In genomic region chr10:15169555-15170407, GRCh38 we compare ENCODE assay signal across 8 cellular contexts. TPM values are rescaled to one million over a fixed set of nuclear protein-coding genes. Genes with fewer than 3 reads are reported as not detected.
DNase-seq lines count a peak whose midpoint lies in the region; ATAC-seq and TF ChIP-seq lines count a peak whose summit lies in the region.

No MANE protein-coding gene starts in this region.

- H3K9me3 ChIP-seq in DND-41 (ENCODE audit: insufficient read depth, low read length, severe bottlenecking): no peaks in the 10 kb centered on the region

- H3K27ac ChIP-seq in DND-41 (ENCODE audit: low read length) (peak overlapping the region; percentile 96), rectal smooth muscle tissue (ENCODE audit: low read depth, low read length) (peak overlapping the region; percentile 55)

- H3K79me2 ChIP-seq in DND-41 (ENCODE audit: insufficient read depth, low read length): peaks cover 32% of the 10 kb centered on the region

- peak; percentile 87 for DNase-seq in DND-41
- peak in 4 of 5 experiments; percentile 4 to 95 (median 59) for DNase-seq in T-helper 2 cell
- DNase-seq in cerebellar cortex (ENCODE audit: low spot score): peak; percentile 23
- no peak for DNase-seq in hepatic stellate cell (ENCODE audit: low spot score)
- DNase-seq in mucosa of gallbladder (ENCODE audit: low spot score): no peak
- no peak for DNase-seq in mesenteric fat pad (ENCODE audit: low spot score)
- no peak for DNase-seq in NCI-H187 (lab: John Stamatoyannopoulos, UW)

- H4K20me1 ChIP-seq in DND-41 (ENCODE audit: insufficient read depth, low read length): peaks cover 8% of the 10 kb centered on the region; the same call in 1 of the 2 replicates

- peak; percentile 76 for ATAC-seq in DND-41 (ENCODE audit: insufficient read depth, low read depth)

- H2AFZ ChIP-seq in DND-41 (ENCODE audit: low read depth, low read length): peak overlapping the region; percentile 74; the same call in 1 of the 2 replicates

- no peak for TF ChIP-seq CTCF in DND-41 (IDR thresholded peaks at IDR 0.05; ENCODE audit: borderline replicate concordance, extremely low read depth, low read length, poor library complexity, severe bottlenecking)

- H3K36me3 ChIP-seq in DND-41 (ENCODE audit: insufficient read depth, low read length) (no peaks in the 10 kb centered on the region; the same call in 1 of the 2 replicates), rectal smooth muscle tissue (ENCODE audit: control insufficient read depth, insufficient read depth, low read length) (no peaks in the 10 kb centered on the region)

- H3K27me3 ChIP-seq in DND-41 (ENCODE audit: insufficient read depth, low read length, poor library complexity) (no peaks in the 10 kb centered on the region), rectal smooth muscle tissue (ENCODE audit: control insufficient read depth, insufficient read depth, low read length) (no peaks in the 10 kb centered on the region)

- H3K4me3 ChIP-seq in DND-41 (ENCODE audit: low read depth in 1 of 2, low read length in 2 of 2) (peak overlapping the region in 1 of 2 experiments; percentile 64; a peak in 3 of 4 replicates), rectal smooth muscle tissue (ENCODE audit: low read length) (no peak overlapping the region)

- H3K9ac ChIP-seq in DND-41 (ENCODE audit: low read depth, low read length): peak overlapping the region; percentile 59
- no peak overlapping the region for H3K9ac ChIP-seq in rectal smooth muscle tissue (ENCODE audit: low read length)

- H3K4me2 ChIP-seq in DND-41 (ENCODE audit: insufficient read depth, low read length): peak overlapping the region; percentile 94

- H3K4me1 ChIP-seq in DND-41 (ENCODE audit: insufficient read depth, low read length): peaks cover 64% of the 10 kb centered on the region
- peaks cover 7% of the 10 kb centered on the region for H3K4me1 ChIP-seq in rectal smooth muscle tissue (ENCODE audit: control insufficient read depth, insufficient read depth, low read length)

RNA-seq across cellular contexts. Expression of gene NMT2, which starts 1.3 kb away (rescaled TPM):
- total RNA-seq in mucosa of gallbladder (23.3 TPM), mesenteric fat pad (127 TPM)

Comparison
In these comparisons a context has a peak if more than half of its experiments do, and no peak if none do; other contexts are left out.
1. DNase-seq: peak in DND-41 (single experiment), T-helper 2 cell (4 of 5) and cerebellar cortex (single experiment); none in hepatic stellate cell (single experiment), mucosa of gallbladder (single experiment), mesenteric fat pad (single experiment) and NCI-H187 (0 of 2).